9 cellular contexts compared by ENCODE assay signal in genomic region chr20:53297154-53297529, GRCh38.
"Had no signal": no experiment of that assay in that cellular context is flagged by ENCODE, and none has a peak within 500 bp of the region (broad histone marks: within the 10 kb centered on the region; RNA-seq: fewer than 3 reads in every experiment).

No MANE protein-coding gene starts in this region.

- H3K9me3 ChIP-seq: HAP-1 had no signal

- H3K4me3 ChIP-seq: GM23248, HAP-1 had no signal

- H3K9ac ChIP-seq: GM23248 had no signal

- H3K27ac ChIP-seq: GM23248, HL-60 had no signal

- H3K4me1 ChIP-seq: HAP-1 had no signal

- H2AFZ ChIP-seq: GM23248 had no signal

- DNase-seq: GM23248, GOT3, H7, HFFc6, IMR-90, KBM-7 had no signal

- H3K36me3 ChIP-seq: HAP-1 had no signal

- ATAC-seq: HCT116 had no signal
